In genomic region chr11:35598254-35599125, GRCh38 we compare ENCODE assay signal across 14 cellular contexts. TPM values are rescaled to one million over a fixed set of nuclear protein-coding genes. Genes with fewer than 3 reads are reported as not detected.
A peak's percentile ranks its signal among the peaks of the same experiment; 100 is the strongest.
DNase-seq lines count a peak whose midpoint lies in the region; ATAC-seq, FAIRE-seq and TF ChIP-seq lines count a peak whose summit lies in the region.
"Had no signal": no experiment of that assay in that cellular context is flagged by ENCODE, and none has a peak within 500 bp of the region (broad histone marks: within the 10 kb centered on the region; RNA-seq: fewer than 3 reads in every experiment).

No MANE protein-coding gene starts in this region.

- H3K4me3 ChIP-seq in body of pancreas, result no peak overlapping the region
- H3K4me3 ChIP-seq: gastroesophageal sphincter had no signal

- no peaks in the 10 kb centered on the region for H3K9me3 ChIP-seq in body of pancreas
- H3K9me3 ChIP-seq: gastroesophageal sphincter had no signal

- WGBS in body of pancreas, 2 donors, result 50 to 66% methylated on average over 3 of the region's 3 CpGs

- no peaks in the 10 kb centered on the region for H3K36me3 ChIP-seq in body of pancreas (replicated peaks in 1 of 2; ENCODE audit: insufficient read depth in 1 of 2, low read depth in 2 of 2)
- H3K36me3 ChIP-seq: gastroesophageal sphincter had no signal

- H3K27ac ChIP-seq in body of pancreas, result peak overlapping the region in 2 of 4 donors; percentile 21 to 27
- H3K27ac ChIP-seq: gastroesophageal sphincter, VCaP had no signal

- intact Hi-C loops in body of pancreas (cut with DNase I), result no loop called here

- DNase-seq in GM12892 (ENCODE audit: insufficient read length) (no peak), body of pancreas (peak in 3 of 4 donors; percentile 16 to 47 (median 34)), Kasumi-1 (lab: John Stamatoyannopoulos, UW) (no peak), SW 1271 (lab: John Stamatoyannopoulos, UW) (no peak), mucosa of gallbladder (ENCODE audit: low spot score) (no peak), SIG-M5 treated with dmso at 0.1 percent for 504 hours (lab: John Stamatoyannopoulos, UW; ENCODE audit: unreplicated experiment) (no peak)
- DNase-seq: COR-L47; KBM-7; midbrain; NK-92 treated with Interleukin-12 subunit alpha and Interleukin-12 subunit beta, amount 100 ng/mL, for 24 hours had no signal

- peaks cover 7% of the 10 kb centered on the region for H3K4me1 ChIP-seq in body of pancreas
- H3K4me1 ChIP-seq: gastroesophageal sphincter had no signal

- no peak for TF ChIP-seq CTCF in body of pancreas (IDR thresholded peaks at IDR 0.05)

- peak; percentile 58 for ATAC-seq in GM19372 (IDR thresholded peaks at IDR 0.05; ENCODE audit: low read depth, unreplicated experiment)
- peak; percentile 65 for ATAC-seq in HG03097 (IDR thresholded peaks at IDR 0.05; ENCODE audit: low FRiP score, unreplicated experiment)
- ATAC-seq in body of pancreas, result peak; percentile 82
- ATAC-seq: gastroesophageal sphincter had no signal

- TF ChIP-seq POLR2A in GM12892 (IDR thresholded peaks at IDR 0.05; ENCODE audit: low read depth, low read length) (no peak), body of pancreas (IDR thresholded peaks at IDR 0.05) (no peak)

- H3K27me3 ChIP-seq in body of pancreas, result no peaks in the 10 kb centered on the region
- H3K27me3 ChIP-seq: gastroesophageal sphincter had no signal

- FAIRE-seq in GM12892 (lab: Jason Lieb, UNC), result peak; percentile 85

RNA-seq across cellular contexts. Expression of gene FJX1, which starts 19.8 kb away (rescaled TPM):
- polyA plus RNA-seq in GM12892 (2012; ENCODE audit: missing spikeins), result 2.2 TPM
- total RNA-seq in body of pancreas (10 to 100 TPM in 1 of 2 donors, 1 to 10 TPM in 1; 4.2 to 17.1 TPM), mucosa of gallbladder (1.9 TPM)

Comparison
In these comparisons a context has a peak if more than half of its experiments do, and no peak if none do; other contexts are left out.
1. DNase-seq: peak in body of pancreas (3 of 4); none in GM12892 (single experiment), Kasumi-1 (0 of 2), SW 1271 (0 of 2), mucosa of gallbladder (single experiment) and SIG-M5 treated with dmso at 0.1 percent for 504 hours (single experiment).
2. Peak in every context shown above with its lines, with median percentiles within 50 percentile points of each other: ATAC-seq.